Comparison of ENCODE assay signal across 8 cellular contexts in genomic region chr12:69475237-69475984, GRCh38. TPM values are rescaled to one million over a fixed set of nuclear protein-coding genes. Genes with fewer than 3 reads are reported as not detected.
A peak's percentile ranks its signal among the peaks of the same experiment; 100 is the strongest.
DNase-seq lines count a peak whose midpoint lies in the region; ATAC-seq lines count a peak whose summit lies in the region.

No MANE protein-coding gene starts in this region.

- in situ Hi-C loops in Caki2 (cut with HindIII; ENCODE audit: low pct_unique_long_range_greater_than_20kb, low sequenced_read_pairs), result no loop called here

- DNase-seq in Caki2 (ENCODE audit: low read depth) (peak; percentile 50), amniotic epithelial cell (ENCODE audit: low read depth) (peak; percentile 68), left cardiac atrium (no peak), renal cortical epithelial cell (ENCODE audit: low read depth) (peak; percentile 73), NCI-H2029 (lab: John Stamatoyannopoulos, UW) (no peak)

- intact Hi-C loops in left cardiac atrium (cut with DNase I), result no loop called here

- ATAC-seq in left cardiac atrium, result peak; percentile 9 to 47
- ATAC-seq in HG03354 (IDR thresholded peaks at IDR 0.05; ENCODE audit: poor library complexity, severe bottlenecking, unreplicated experiment), result no peak
- no peak for ATAC-seq in HG03378 (IDR thresholded peaks at IDR 0.05; ENCODE audit: unreplicated experiment)
- ATAC-seq in GM21786 (IDR thresholded peaks at IDR 0.05; ENCODE audit: unreplicated experiment), result no peak

RNA-seq across cellular contexts. Expression of gene FRS2, which starts 5.2 kb away (rescaled TPM):
- total RNA-seq in Caki2 (2014; rRNA removed; shearing (Covaris generic); ENCODE audit: low replicate concordance), result 24.9 and 34.0 TPM in 2 replicates
- total RNA-seq in left cardiac atrium (10 to 100 TPM; 21.3 to 30.7 TPM), renal cortical epithelial cell (47.9 and 73.7 TPM in 2 replicates)

Comparison
In these comparisons a context has a peak if more than half of its experiments do, and no peak if none do; other contexts are left out.
1. DNase-seq: peak in Caki2 (single experiment), amniotic epithelial cell (single experiment) and renal cortical epithelial cell (single experiment); none in left cardiac atrium (single experiment) and NCI-H2029 (single experiment).
2. ATAC-seq: peak in left cardiac atrium (2 of 2); none in HG03354 (single experiment), HG03378 (single experiment) and GM21786 (single experiment).